In the genomic region with DNA sequence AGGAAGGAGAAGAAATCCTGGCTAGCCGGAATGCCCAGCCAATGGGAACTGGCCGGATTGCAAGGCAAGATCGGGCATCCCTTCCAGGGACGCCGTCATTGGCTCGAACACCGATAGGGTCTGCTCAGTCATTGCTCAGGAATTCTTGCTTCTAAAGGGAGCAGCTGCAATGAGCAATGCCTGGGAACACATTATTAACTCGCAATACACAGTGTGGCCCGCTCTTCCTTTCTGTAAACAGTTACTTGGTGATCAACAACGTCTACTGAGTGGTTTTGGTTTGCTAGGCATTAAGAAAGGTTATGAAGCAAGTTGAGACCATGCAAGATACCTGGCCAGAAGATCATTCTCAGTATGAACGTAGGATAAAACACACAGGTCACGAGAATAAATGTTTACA, we compare ENCODE assay signal across 8 cellular contexts.
DNase-seq lines count a peak whose midpoint lies in the region; TF ChIP-seq lines count a peak whose summit lies in the region.

No MANE protein-coding gene starts in this region.

- WGBS in smooth muscle cell (ENCODE audit: low lambda C conversion rate): 40% methylated on average over 12 of the region's 12 CpGs

- peak overlapping the region; percentile 63 for H3K4me2 ChIP-seq in smooth muscle cell

- H3K4me3 ChIP-seq in SK-N-MC: no peak overlapping the region
- H3K4me3 ChIP-seq in foreskin fibroblast (ENCODE audit: low read depth in 1 of 2, low read length in 2 of 2): no peak overlapping the region
- no peak overlapping the region for H3K4me3 ChIP-seq in smooth muscle cell

- H3K9ac ChIP-seq in SK-N-MC (ENCODE audit: insufficient read length) (no peak overlapping the region), smooth muscle cell (ENCODE audit: low read depth) (no peak overlapping the region)

- H3K4me1 Mint-ChIP-seq in activated CD4-positive, alpha-beta T cell treated with anti-CD3 and anti-CD28 coated beads, Interleukin-2, amount 10 ng/mL, durations not matched to agents 24 days and 14 days: peaks cover 44% of the 10 kb centered on the region

- peaks cover 4% of the 10 kb centered on the region for H3K36me3 Mint-ChIP-seq in activated CD4-positive, alpha-beta T cell treated with anti-CD3 and anti-CD28 coated beads, Interleukin-2, amount 10 ng/mL, durations not matched to agents 24 days and 14 days (ENCODE audit: low read depth)

- peaks cover 3% of the 10 kb centered on the region for H3K4me1 ChIP-seq in smooth muscle cell (ENCODE audit: low read depth)

- H3K79me2 ChIP-seq in smooth muscle cell (ENCODE audit: low read depth): no peaks in the 10 kb centered on the region

- H4K20me1 ChIP-seq in smooth muscle cell (ENCODE audit: low read depth): no peaks in the 10 kb centered on the region

- no peaks in the 10 kb centered on the region for H3K27me3 ChIP-seq in smooth muscle cell (ENCODE audit: low read depth)

- H3K27ac ChIP-seq in SK-N-MC (peak overlapping the region; percentile 79), smooth muscle cell (ENCODE audit: low read depth) (peak overlapping the region; percentile 69)

- intact Hi-C loops in activated CD4-positive, alpha-beta T cell treated with anti-CD3 and anti-CD28 coated beads, Interleukin-2, amount 10 ng/mL, durations not matched to agents 24 days and 14 days (cut with micrococcal nuclease): loop anchor here (1.0 kb wide), 1 partner anchor 166 kb away; the partner anchor contains the start of gene CITED2

- no peak overlapping the region for H2AFZ ChIP-seq in smooth muscle cell (ENCODE audit: low read depth)

- no peak for DNase-seq in activated CD4-positive, alpha-beta T cell treated with anti-CD3 and anti-CD28 coated beads, Interleukin-2, amount 10 ng/mL, durations not matched to agents 24 days and 14 days
- no peak for DNase-seq in activated CD4-positive, alpha-beta T cell treated with anti-CD3 and anti-CD28 coated beads, Interleukin-2, amount 50 U/mL, for 4 hours
- DNase-seq in SK-N-MC (ENCODE audit: low read depth, low spot score): no peak
- DNase-seq in foreskin fibroblast: peak; percentile 63 to 81
- no peak for DNase-seq in smooth muscle cell (lab: John Stamatoyannopoulos, UW; ENCODE audit: unreplicated experiment)
- DNase-seq in NCI-H2081 (lab: John Stamatoyannopoulos, UW): no peak
- DNase-seq in putamen (ENCODE audit: low spot score): no peak
- no peak for DNase-seq in NCI-H2171 (lab: John Stamatoyannopoulos, UW)

- H3K4me3 Mint-ChIP-seq in activated CD4-positive, alpha-beta T cell treated with anti-CD3 and anti-CD28 coated beads, Interleukin-2, amount 10 ng/mL, durations not matched to agents 24 days and 14 days: peak overlapping the region; percentile 53

- peaks cover 18% of the 10 kb centered on the region for H3K9me3 Mint-ChIP-seq in activated CD4-positive, alpha-beta T cell treated with anti-CD3 and anti-CD28 coated beads, Interleukin-2, amount 10 ng/mL, durations not matched to agents 24 days and 14 days

- TF ChIP-seq CTCF in foreskin fibroblast (IDR thresholded peaks at IDR 0.05; ENCODE audit: low read depth, low read length): no peak
- no peak for TF ChIP-seq CTCF in smooth muscle cell (IDR thresholded peaks at IDR 0.05; ENCODE audit: borderline replicate concordance, insufficient read depth, poor library complexity, severe bottlenecking)

- H3K9me3 ChIP-seq in SK-N-MC (ENCODE audit: low read depth, low read length) (no peaks in the 10 kb centered on the region), smooth muscle cell (replicated peaks; ENCODE audit: low read depth) (no peaks in the 10 kb centered on the region)

- H3K27me3 Mint-ChIP-seq in activated CD4-positive, alpha-beta T cell treated with anti-CD3 and anti-CD28 coated beads, Interleukin-2, amount 10 ng/mL, durations not matched to agents 24 days and 14 days: no peaks in the 10 kb centered on the region

- no peaks in the 10 kb centered on the region for H3K36me3 ChIP-seq in SK-N-MC (ENCODE audit: insufficient read depth, low read length)
- no peaks in the 10 kb centered on the region for H3K36me3 ChIP-seq in smooth muscle cell (ENCODE audit: low read depth)

- peak overlapping the region; percentile 83 for H3K27ac Mint-ChIP-seq in activated CD4-positive, alpha-beta T cell treated with anti-CD3 and anti-CD28 coated beads, Interleukin-2, amount 10 ng/mL, durations not matched to agents 24 days and 14 days

- H3F3A ChIP-seq in smooth muscle cell (ENCODE audit: low read depth): no peaks in the 10 kb centered on the region

Comparison
In these comparisons a context has a peak if more than half of its experiments do, and no peak if none do; other contexts are left out.
1. DNase-seq: peak in foreskin fibroblast (2 of 2); none in activated CD4-positive, alpha-beta T cell treated with anti-CD3 and anti-CD28 coated beads, Interleukin-2, amount 10 ng/mL, durations not matched to agents 24 days and 14 days (single experiment), activated CD4-positive, alpha-beta T cell treated with anti-CD3 and anti-CD28 coated beads, Interleukin-2, amount 50 U/mL, for 4 hours (0 of 2), SK-N-MC (single experiment), smooth muscle cell (single experiment), NCI-H2081 (0 of 2), putamen (single experiment) and NCI-H2171 (single experiment).